In the genomic region with DNA sequence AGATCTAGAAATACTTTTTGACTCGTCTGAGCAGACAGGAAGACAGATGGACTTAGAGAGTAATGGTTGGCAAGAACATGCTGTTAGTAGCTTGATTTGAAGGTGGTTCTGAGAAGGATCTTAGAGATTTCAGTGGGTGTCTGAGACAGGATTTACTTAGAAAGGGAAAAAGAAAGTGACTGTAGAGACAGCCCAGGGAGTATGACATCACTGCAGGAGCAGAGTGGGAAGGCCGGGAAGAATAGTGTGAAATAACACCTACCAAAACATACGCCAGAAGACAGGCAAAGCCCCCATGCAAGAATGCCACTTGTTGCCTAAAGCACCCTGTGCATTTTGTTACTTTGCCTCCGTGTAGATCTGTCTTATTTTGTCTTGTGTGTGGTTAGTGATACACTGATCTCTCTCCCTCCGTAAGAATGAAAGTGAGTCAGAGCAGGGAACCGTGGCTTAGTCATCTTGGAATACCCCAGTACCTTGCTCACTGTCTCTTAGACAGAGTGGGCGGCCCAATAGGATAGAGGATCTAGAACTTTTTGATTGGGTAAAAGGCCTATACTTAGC, we compare ENCODE assay signal across 1 cellular context.
TF ChIP-seq lines count a peak whose summit lies in the region.

No MANE protein-coding gene starts in this region.

TF ChIP-seq in SK-N-SH, 30 proteins besides CTCF, POLR2A, EP300 and RAD21 (continued from another document):
- TF ChIP-seq, protein P1, sequence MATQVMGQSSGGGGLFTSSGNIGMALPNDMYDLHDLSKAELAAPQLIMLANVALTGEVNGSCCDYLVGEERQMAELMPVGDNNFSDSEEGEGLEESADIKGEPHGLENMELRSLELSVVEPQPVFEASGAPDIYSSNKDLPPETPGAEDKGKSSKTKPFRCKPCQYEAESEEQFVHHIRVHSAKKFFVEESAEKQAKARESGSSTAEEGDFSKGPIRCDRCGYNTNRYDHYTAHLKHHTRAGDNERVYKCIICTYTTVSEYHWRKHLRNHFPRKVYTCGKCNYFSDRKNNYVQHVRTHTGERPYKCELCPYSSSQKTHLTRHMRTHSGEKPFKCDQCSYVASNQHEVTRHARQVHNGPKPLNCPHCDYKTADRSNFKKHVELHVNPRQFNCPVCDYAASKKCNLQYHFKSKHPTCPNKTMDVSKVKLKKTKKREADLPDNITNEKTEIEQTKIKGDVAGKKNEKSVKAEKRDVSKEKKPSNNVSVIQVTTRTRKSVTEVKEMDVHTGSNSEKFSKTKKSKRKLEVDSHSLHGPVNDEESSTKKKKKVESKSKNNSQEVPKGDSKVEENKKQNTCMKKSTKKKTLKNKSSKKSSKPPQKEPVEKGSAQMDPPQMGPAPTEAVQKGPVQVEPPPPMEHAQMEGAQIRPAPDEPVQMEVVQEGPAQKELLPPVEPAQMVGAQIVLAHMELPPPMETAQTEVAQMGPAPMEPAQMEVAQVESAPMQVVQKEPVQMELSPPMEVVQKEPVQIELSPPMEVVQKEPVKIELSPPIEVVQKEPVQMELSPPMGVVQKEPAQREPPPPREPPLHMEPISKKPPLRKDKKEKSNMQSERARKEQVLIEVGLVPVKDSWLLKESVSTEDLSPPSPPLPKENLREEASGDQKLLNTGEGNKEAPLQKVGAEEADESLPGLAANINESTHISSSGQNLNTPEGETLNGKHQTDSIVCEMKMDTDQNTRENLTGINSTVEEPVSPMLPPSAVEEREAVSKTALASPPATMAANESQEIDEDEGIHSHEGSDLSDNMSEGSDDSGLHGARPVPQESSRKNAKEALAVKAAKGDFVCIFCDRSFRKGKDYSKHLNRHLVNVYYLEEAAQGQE (IDR thresholded peaks at IDR 0.05; ENCODE audit: low read depth, low read length), result no peak
- TF ChIP-seq FOXJ3 (CRISPR knock-in tag; IDR thresholded peaks at IDR 0.05) (no peak), FOXM1 (IDR thresholded peaks at IDR 0.05; ENCODE audit: low read depth) (no peak), TEAD4 (IDR thresholded peaks at IDR 0.05; ENCODE audit: borderline replicate concordance, insufficient read depth) (peak; percentile 36; the same call in 1 of the 2 replicates), EZH2phosphoT487 (IDR thresholded peaks at IDR 0.05; ENCODE audit: borderline replicate concordance, low read depth) (no peak), NRF1 (IDR thresholded peaks at IDR 0.05; ENCODE audit: low read depth, low read length) (no peak), RXRA (IDR thresholded peaks at IDR 0.05; ENCODE audit: borderline replicate concordance, low read depth) (no peak), RFX5 (IDR thresholded peaks at IDR 0.05; ENCODE audit: low read length) (no peak), MEF2A (IDR thresholded peaks at IDR 0.05; ENCODE audit: borderline replicate concordance, low read depth) (no peak), TCF12 (IDR thresholded peaks at IDR 0.05) (peak; percentile 77), SMC3 (IDR thresholded peaks at IDR 0.05; ENCODE audit: low read depth, low read length) (no peak), CHD2 (IDR thresholded peaks at IDR 0.05; ENCODE audit: low read length, partially characterized antibody) (no peak), YY1 (IDR thresholded peaks at IDR 0.05; ENCODE audit: low read depth) (no peak), JUND (IDR thresholded peaks at IDR 0.05) (peak; percentile 93), TAF1 (IDR thresholded peaks at IDR 0.05; ENCODE audit: borderline replicate concordance, low read depth, low read length) (no peak; the same call in 1 of the 2 replicates)
- TF ChIP-seq, protein P2, sequence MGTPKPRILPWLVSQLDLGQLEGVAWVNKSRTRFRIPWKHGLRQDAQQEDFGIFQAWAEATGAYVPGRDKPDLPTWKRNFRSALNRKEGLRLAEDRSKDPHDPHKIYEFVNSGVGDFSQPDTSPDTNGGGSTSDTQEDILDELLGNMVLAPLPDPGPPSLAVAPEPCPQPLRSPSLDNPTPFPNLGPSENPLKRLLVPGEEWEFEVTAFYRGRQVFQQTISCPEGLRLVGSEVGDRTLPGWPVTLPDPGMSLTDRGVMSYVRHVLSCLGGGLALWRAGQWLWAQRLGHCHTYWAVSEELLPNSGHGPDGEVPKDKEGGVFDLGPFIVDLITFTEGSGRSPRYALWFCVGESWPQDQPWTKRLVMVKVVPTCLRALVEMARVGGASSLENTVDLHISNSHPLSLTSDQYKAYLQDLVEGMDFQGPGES (IDR thresholded peaks at IDR 0.05; ENCODE audit: low read depth, low read length), result no peak
- TF ChIP-seq, protein P3, sequence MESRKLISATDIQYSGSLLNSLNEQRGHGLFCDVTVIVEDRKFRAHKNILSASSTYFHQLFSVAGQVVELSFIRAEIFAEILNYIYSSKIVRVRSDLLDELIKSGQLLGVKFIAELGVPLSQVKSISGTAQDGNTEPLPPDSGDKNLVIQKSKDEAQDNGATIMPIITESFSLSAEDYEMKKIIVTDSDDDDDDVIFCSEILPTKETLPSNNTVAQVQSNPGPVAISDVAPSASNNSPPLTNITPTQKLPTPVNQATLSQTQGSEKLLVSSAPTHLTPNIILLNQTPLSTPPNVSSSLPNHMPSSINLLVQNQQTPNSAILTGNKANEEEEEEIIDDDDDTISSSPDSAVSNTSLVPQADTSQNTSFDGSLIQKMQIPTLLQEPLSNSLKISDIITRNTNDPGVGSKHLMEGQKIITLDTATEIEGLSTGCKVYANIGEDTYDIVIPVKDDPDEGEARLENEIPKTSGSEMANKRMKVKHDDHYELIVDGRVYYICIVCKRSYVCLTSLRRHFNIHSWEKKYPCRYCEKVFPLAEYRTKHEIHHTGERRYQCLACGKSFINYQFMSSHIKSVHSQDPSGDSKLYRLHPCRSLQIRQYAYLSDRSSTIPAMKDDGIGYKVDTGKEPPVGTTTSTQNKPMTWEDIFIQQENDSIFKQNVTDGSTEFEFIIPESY (IDR thresholded peaks at IDR 0.05; ENCODE audit: borderline replicate concordance, low read depth), result no peak
- TF ChIP-seq, protein P4, sequence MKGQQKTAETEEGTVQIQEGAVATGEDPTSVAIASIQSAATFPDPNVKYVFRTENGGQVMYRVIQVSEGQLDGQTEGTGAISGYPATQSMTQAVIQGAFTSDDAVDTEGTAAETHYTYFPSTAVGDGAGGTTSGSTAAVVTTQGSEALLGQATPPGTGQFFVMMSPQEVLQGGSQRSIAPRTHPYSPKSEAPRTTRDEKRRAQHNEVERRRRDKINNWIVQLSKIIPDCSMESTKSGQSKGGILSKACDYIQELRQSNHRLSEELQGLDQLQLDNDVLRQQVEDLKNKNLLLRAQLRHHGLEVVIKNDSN (IDR thresholded peaks at IDR 0.05; ENCODE audit: borderline replicate concordance, low read depth), result no peak
